8 cellular contexts compared by ENCODE assay signal in genomic region chr4:184647391-184648101, GRCh38. TPM values are rescaled to one million over a fixed set of nuclear protein-coding genes. Genes with fewer than 3 reads are reported as not detected.
DNase-seq lines count a peak whose midpoint lies in the region; ATAC-seq and TF ChIP-seq lines count a peak whose summit lies in the region.

No MANE protein-coding gene starts in this region.

- POLR2A ChIA-PET in Panc1 (lab: Charles Lee) = no interaction called here

- H3K27me3 ChIP-seq in Panc1 (ENCODE audit: control insufficient read depth, insufficient read depth, low read length) = no peaks in the 10 kb centered on the region

- BruUV-seq in Panc1 (replicated peaks; lab: Mats Ljungman, UMichigan) = no TSS peak

- no peaks in the 10 kb centered on the region; the same call in 1 of the 2 replicates for H3K36me3 ChIP-seq in Panc1 (ENCODE audit: control insufficient read depth, insufficient read depth, low read length)

- H3K27ac ChIP-seq in Panc1 (ENCODE audit: low read length) (peak overlapping the region; percentile 77), epithelial cell of prostate (peak overlapping the region; percentile 94)

- intact Hi-C loops in Panc1 (cut with micrococcal nuclease; ENCODE audit: unreplicated experiment) = no loop called here

- peak overlapping the region; percentile 69 to 71 for H3K4me3 ChIP-seq in Panc1 (ENCODE audit: low read depth in 2 of 2, low read length in 2 of 2)

- in situ Hi-C loops in Panc1 (cut with HindIII; ENCODE audit: low pct_unique_long_range_greater_than_20kb, low sequenced_read_pairs) = no loop called here

- DNase-seq in EH (ENCODE audit: low read depth) (peak; percentile 50), Panc1 (ENCODE audit: low read depth, low spot score) (no peak), epithelial cell of prostate (ENCODE audit: low read depth, low spot score) (no peak), pons (ENCODE audit: low spot score) (peak; percentile 33), DMS 273 (lab: John Stamatoyannopoulos, UW; ENCODE audit: unreplicated experiment) (no peak), AML-193 (lab: John Stamatoyannopoulos, UW) (no peak)

- peaks cover 12% of the 10 kb centered on the region for H3K4me1 ChIP-seq in Panc1 (ENCODE audit: control insufficient read depth, insufficient read depth, low read length)

- no peaks in the 10 kb centered on the region for H3K9me3 ChIP-seq in Panc1 (ENCODE audit: control insufficient read depth, insufficient read depth, low read depth, low read length)

- CTCF ChIA-PET in Panc1 (lab: Charles Lee) = no interaction called here

- no peak for TF ChIP-seq CTCF in Panc1 (IDR thresholded peaks at IDR 0.05)

- ATAC-seq in Panc1 = no peak
- ATAC-seq in HG03159 (IDR thresholded peaks at IDR 0.05; ENCODE audit: unreplicated experiment) = no peak
- ATAC-seq in GM19397 (IDR thresholded peaks at IDR 0.05; ENCODE audit: unreplicated experiment) = no peak

RNA-seq across cellular contexts. Expression of gene CASP3, which starts 1.7 kb away (rescaled TPM):
- 24.3 TPM for total RNA-seq in Panc1 (2021; ENCODE audit: unreplicated experiment)
- polyA plus RNA-seq in Panc1 (2012; ENCODE audit: insufficient read length) = 10.4 TPM

RNA-seq across cellular contexts. Expression of gene PRIMPOL, which starts 2.0 kb away (rescaled TPM):
- 11.7 TPM for total RNA-seq in Panc1 (2021; ENCODE audit: unreplicated experiment)
- 6.6 TPM for polyA plus RNA-seq in Panc1 (2012; ENCODE audit: insufficient read length)

Comparison
In these comparisons a context has a peak if more than half of its experiments do, and no peak if none do; other contexts are left out.
1. DNase-seq: peak in EH (single experiment) and pons (single experiment); none in Panc1 (single experiment), epithelial cell of prostate (single experiment), DMS 273 (single experiment) and AML-193 (0 of 2).